Comparison of ENCODE assay signal across 10 cellular contexts in the genomic region with DNA sequence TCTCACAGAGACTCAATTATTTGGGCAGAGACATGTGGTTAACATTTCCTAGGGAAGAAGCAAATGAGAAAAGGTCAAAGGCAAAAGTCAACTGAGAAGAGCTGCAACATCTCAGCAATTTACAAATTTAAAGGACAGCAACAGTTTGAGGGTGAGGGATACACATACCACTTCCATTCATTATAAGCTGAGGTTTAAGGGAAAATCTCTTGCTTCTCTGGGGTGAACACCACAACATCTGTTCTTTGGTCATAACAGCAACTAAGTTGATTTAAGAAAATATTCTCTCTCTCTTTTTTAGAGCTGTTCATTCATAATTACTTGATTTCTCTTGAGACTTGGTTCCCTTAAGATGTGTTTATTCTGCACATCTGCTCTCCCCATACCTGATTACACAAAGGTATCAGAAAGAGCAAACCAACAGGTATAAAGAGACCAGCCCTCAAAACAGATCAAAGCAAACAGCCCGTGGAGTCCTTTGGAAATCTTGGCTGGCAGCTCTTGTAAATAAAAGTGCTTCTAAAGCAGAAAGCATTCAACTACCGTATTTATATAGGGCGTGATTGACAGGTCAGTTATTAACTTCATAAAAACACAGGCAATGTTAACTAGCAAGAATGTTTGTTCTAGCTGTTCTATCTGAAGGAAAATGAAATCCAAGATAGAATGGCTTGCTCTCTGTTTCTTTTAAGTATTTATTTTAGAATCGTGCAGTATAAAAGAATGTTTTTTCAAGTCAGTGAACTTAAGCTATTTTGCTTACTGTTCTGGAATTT.
DNase-seq lines count a peak whose midpoint lies in the region; TF ChIP-seq lines count a peak whose summit lies in the region.
"Had no signal": no experiment of that assay in that cellular context is flagged by ENCODE, and none has a peak within 500 bp of the region (broad histone marks: within the 10 kb centered on the region; RNA-seq: fewer than 3 reads in every experiment).

No MANE protein-coding gene starts in this region.

- no peaks in the 10 kb centered on the region for H3K36me3 ChIP-seq in SK-N-MC (ENCODE audit: insufficient read depth, low read length)
- no peaks in the 10 kb centered on the region for H3K36me3 ChIP-seq in liver (ENCODE audit: control insufficient read depth in 4 of 4, insufficient read depth in 3 of 4, low read depth in 1 of 4, low read length in 3 of 4)

- H3K9ac ChIP-seq in SK-N-MC (ENCODE audit: insufficient read length) (no peak overlapping the region), liver (ENCODE audit: low read depth in 1 of 2, low read length in 2 of 2) (no peak overlapping the region)

- peak in 1 of 2 donors; percentile 19 for TF ChIP-seq RAD21 in liver (IDR thresholded peaks at IDR 0.05)

- H3K4me1 Mint-ChIP-seq in type B pancreatic cell (ENCODE audit: unreplicated experiment), result peaks cover 71% of the 10 kb centered on the region
- peaks cover 18% of the 10 kb centered on the region for H3K4me1 Mint-ChIP-seq in endothelial cell (ENCODE audit: unreplicated experiment)

- H3K9me3 ChIP-seq in SK-N-MC (ENCODE audit: low read depth, low read length) (no peaks in the 10 kb centered on the region), liver (ENCODE audit: control insufficient read depth in 4 of 4, low read length in 3 of 4) (no peaks in the 10 kb centered on the region)

- H3K27me3 Mint-ChIP-seq in type B pancreatic cell (no peaks in the 10 kb centered on the region), endothelial cell (ENCODE audit: unreplicated experiment) (peaks cover 5% of the 10 kb centered on the region)
- H3K27me3 Mint-ChIP-seq: activated naive CD4-positive, alpha-beta T cell treated with anti-CD3 and anti-CD28 coated beads, Interleukin-2, amount 10 ng/mL, durations not matched to agents 7 days and 5 days had no signal

- 17% methylated on average over 4 of the region's 4 CpGs for WGBS in liver

- no peak for TF ChIP-seq CTCF in liver (IDR thresholded peaks at IDR 0.05; ENCODE audit: low read depth, low read length, missing input control)
- TF ChIP-seq CTCF in type B pancreatic cell (conservative IDR thresholded peaks at IDR 0.05), result no peak
- no peak for TF ChIP-seq CTCF in endothelial cell (IDR thresholded peaks at IDR 0.05; ENCODE audit: unreplicated experiment)

- H3K27me3 ChIP-seq in liver (ENCODE audit: control insufficient read depth in 4 of 4, insufficient read depth in 4 of 4, low read length in 3 of 4), result no peaks in the 10 kb centered on the region

- H3K27ac ChIP-seq in SK-N-MC (peak overlapping the region; percentile 33; the same call in 1 of the 2 replicates), liver (ENCODE audit: low read depth in 1 of 2, low read length in 2 of 2) (no peak overlapping the region)
- H3K27ac ChIP-seq: epithelial cell of prostate had no signal

- H3K4me3 ChIP-seq in SK-N-MC, result no peak overlapping the region
- no peak overlapping the region for H3K4me3 ChIP-seq in liver (ENCODE audit: low read depth in 1 of 3, low read length in 3 of 3)

- H3K4me1 ChIP-seq in liver (ENCODE audit: control insufficient read depth in 4 of 4, insufficient read depth in 4 of 4, low read length in 3 of 4), result peaks cover 2 to 12% (median 11%) of the 10 kb centered on the region in 4 donors

- H3K27ac Mint-ChIP-seq in type B pancreatic cell (peak overlapping the region; percentile 90), endothelial cell (ENCODE audit: unreplicated experiment) (no peak overlapping the region)
- H3K27ac Mint-ChIP-seq: activated naive CD4-positive, alpha-beta T cell treated with anti-CD3 and anti-CD28 coated beads, Interleukin-2, amount 10 ng/mL, durations not matched to agents 7 days and 5 days had no signal

- DNase-seq in NCI-H2196 (lab: John Stamatoyannopoulos, UW; ENCODE audit: unreplicated experiment) (peak; percentile 12), NCI-H2196 treated with DMSO at 0.1 percent for 48 hours (lab: John Stamatoyannopoulos, UW; ENCODE audit: unreplicated experiment) (no peak), SK-N-MC (ENCODE audit: low read depth, low spot score) (no peak), type B pancreatic cell (ENCODE audit: extremely low spot score, unreplicated experiment) (no peak), T-helper 9 cell (no peak), dermis blood vessel endothelial cell (no peak), endothelial cell (ENCODE audit: low spot score) (no peak)
- DNase-seq: activated naive CD4-positive, alpha-beta T cell treated with anti-CD3 and anti-CD28 coated beads, Interleukin-2, amount 10 ng/mL, durations not matched to agents 7 days and 5 days had no signal

- H3K4me3 Mint-ChIP-seq in type B pancreatic cell (peak overlapping the region; percentile 45), endothelial cell (ENCODE audit: unreplicated experiment) (no peak overlapping the region)
- H3K4me3 Mint-ChIP-seq: activated naive CD4-positive, alpha-beta T cell treated with anti-CD3 and anti-CD28 coated beads, Interleukin-2, amount 10 ng/mL, durations not matched to agents 7 days and 5 days had no signal

- peaks cover 17% of the 10 kb centered on the region for H3K36me3 Mint-ChIP-seq in type B pancreatic cell
- H3K36me3 Mint-ChIP-seq in endothelial cell (ENCODE audit: low read depth, unreplicated experiment), result no peaks in the 10 kb centered on the region

- H3K9me3 Mint-ChIP-seq in type B pancreatic cell (no peaks in the 10 kb centered on the region), endothelial cell (ENCODE audit: unreplicated experiment) (no peaks in the 10 kb centered on the region)
- H3K9me3 Mint-ChIP-seq: activated naive CD4-positive, alpha-beta T cell treated with anti-CD3 and anti-CD28 coated beads, Interleukin-2, amount 10 ng/mL, durations not matched to agents 7 days and 5 days had no signal

TF ChIP-seq in liver, 16 proteins besides CTCF, POLR2A, EP300 and RAD21:
- TF ChIP-seq FOXA2 (IDR thresholded peaks at IDR 0.05) (peak; percentile 62), MAX (IDR thresholded peaks at IDR 0.05) (no peak), SP1 (IDR thresholded peaks at IDR 0.05) (peak; percentile 30), RXRA (IDR thresholded peaks at IDR 0.05) (peak in 1 of 2 donors; percentile 14), HNF4A (conservative IDR thresholded peaks at IDR 0.05) (peak in 1 of 2 donors; percentile 43), HNF4G (IDR thresholded peaks at IDR 0.05) (no peak), TAF1 (conservative IDR thresholded peaks at IDR 0.05) (no peak), YY1 (IDR thresholded peaks at IDR 0.05) (no peak), GABPA (IDR thresholded peaks at IDR 0.05 in 1 of 2, conservative IDR thresholded peaks at IDR 0.05 in 1 of 2) (no peak)
- TF ChIP-seq, protein P1, sequence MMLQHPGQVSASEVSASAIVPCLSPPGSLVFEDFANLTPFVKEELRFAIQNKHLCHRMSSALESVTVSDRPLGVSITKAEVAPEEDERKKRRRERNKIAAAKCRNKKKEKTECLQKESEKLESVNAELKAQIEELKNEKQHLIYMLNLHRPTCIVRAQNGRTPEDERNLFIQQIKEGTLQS (IDR thresholded peaks at IDR 0.05), result no peak
